In genomic region chr14:90538716-90539495, GRCh38 we compare ENCODE assay signal across 21 cellular contexts.
A peak's percentile ranks its signal among the peaks of the same experiment; 100 is the strongest.
DNase-seq lines count a peak whose midpoint lies in the region; ATAC-seq and TF ChIP-seq lines count a peak whose summit lies in the region.
"Had no signal": no experiment of that assay in that cellular context is flagged by ENCODE, and none has a peak within 500 bp of the region (broad histone marks: within the 10 kb centered on the region; RNA-seq: fewer than 3 reads in every experiment).

No MANE protein-coding gene starts in this region.

- H3K4me1 Mint-ChIP-seq in endothelial cell (ENCODE audit: unreplicated experiment): peaks cover 23% of the 10 kb centered on the region
- H3K4me1 Mint-ChIP-seq in stimulated activated effector memory CD8-positive, alpha-beta T cell treated with anti-CD3 and anti-CD28 coated beads, Interleukin-12 subunit alpha, Interleukin-12 subunit beta, amount 100 ng/mL, for 72 hours: peaks cover 19% of the 10 kb centered on the region

- DNase-seq in endothelial cell (ENCODE audit: low spot score) (no peak), omental fat pad (ENCODE audit: low spot score) (no peak), MV-4-11 (lab: John Stamatoyannopoulos, UW) (no peak), GM13977 (ENCODE audit: low spot score) (no peak)
- DNase-seq in stimulated activated effector memory CD8-positive, alpha-beta T cell treated with anti-CD3 and anti-CD28 coated beads, Interleukin-12 subunit alpha, Interleukin-12 subunit beta, amount 100 ng/mL, for 72 hours (ENCODE audit: low spot score in 2 of 2): no peak
- DNase-seq: Calu3; GOT3; HCEC 1CT; Karpas-422; NCI-H1092 treated with DMSO at 0.1 percent for 48 hours; NCI-H1436; NCI-H187; NCI-H446; NCI-H524 treated with DMSO at 0.1 percent for 48 hours; NCI-H82; NK-92 treated with Interleukin-12 subunit alpha and Interleukin-12 subunit beta, amount 100 ng/mL, for 24 hours; PC-3; SHP77; T-cell had no signal

- CTCF ChIA-PET in HEK293 (lab: Yijun Ruan, JAX): no interaction called here

- H3K36me3 ChIP-seq in BLaER1: peaks cover 25% of the 10 kb centered on the region
- H3K36me3 ChIP-seq in HEK293 (ENCODE audit: control insufficient read depth in 2 of 2, insufficient read depth in 1 of 2, low read length in 2 of 2): peaks cover 0 to 11% of the 10 kb centered on the region in 2 experiments; a peak in 1 of 3 replicates

- no peak for TF ChIP-seq CTCF in HEK293 (tag by site-specific recombination; IDR thresholded peaks at IDR 0.05)
- TF ChIP-seq CTCF in endothelial cell (IDR thresholded peaks at IDR 0.05; ENCODE audit: unreplicated experiment): no peak
- no peak for TF ChIP-seq CTCF in omental fat pad (IDR thresholded peaks at IDR 0.05)
- TF ChIP-seq CTCF in GM13977 (IDR thresholded peaks at IDR 0.05; ENCODE audit: extremely low read depth, insufficient read depth, missing control alignments): no peak

- H3K9me3 ChIP-seq in BLaER1 (no peaks in the 10 kb centered on the region), HEK293 (ENCODE audit: control insufficient read depth, insufficient read depth, low read depth, low read length) (no peaks in the 10 kb centered on the region)

- POLR2A ChIA-PET in HEK293 (lab: Yijun Ruan, JAX): no interaction called here

- no peak overlapping the region for H3K27ac Mint-ChIP-seq in endothelial cell (ENCODE audit: unreplicated experiment)
- no peak overlapping the region for H3K27ac Mint-ChIP-seq in stimulated activated effector memory CD8-positive, alpha-beta T cell treated with anti-CD3 and anti-CD28 coated beads, Interleukin-12 subunit alpha, Interleukin-12 subunit beta, amount 100 ng/mL, for 72 hours
- H3K27ac Mint-ChIP-seq: T-cell had no signal

- H3K27me3 ChIP-seq in BLaER1: no peaks in the 10 kb centered on the region

- H3K27me3 Mint-ChIP-seq in endothelial cell (ENCODE audit: unreplicated experiment): peaks cover 18% of the 10 kb centered on the region
- H3K27me3 Mint-ChIP-seq: T-cell had no signal

- no peak overlapping the region for H3K4me2 ChIP-seq in BLaER1

- ATAC-seq in stimulated activated effector memory CD8-positive, alpha-beta T cell treated with anti-CD3 and anti-CD28 coated beads, Interleukin-12 subunit alpha, Interleukin-12 subunit beta, amount 100 ng/mL, for 72 hours: peak; percentile 12
- no peak for ATAC-seq in omental fat pad (ENCODE audit: low FRiP score)
- ATAC-seq: PC-3, T-cell had no signal

- peaks cover 74% of the 10 kb centered on the region for H3K4me1 ChIP-seq in BLaER1
- no peaks in the 10 kb centered on the region for H3K4me1 ChIP-seq in HEK293 (ENCODE audit: control insufficient read depth, insufficient read depth, low read length)

- no peaks in the 10 kb centered on the region for H3K9me3 Mint-ChIP-seq in endothelial cell (ENCODE audit: unreplicated experiment)
- H3K9me3 Mint-ChIP-seq in stimulated activated effector memory CD8-positive, alpha-beta T cell treated with anti-CD3 and anti-CD28 coated beads, Interleukin-12 subunit alpha, Interleukin-12 subunit beta, amount 100 ng/mL, for 72 hours: no peaks in the 10 kb centered on the region
- H3K9me3 Mint-ChIP-seq: T-cell had no signal

- peaks cover 42% of the 10 kb centered on the region for H3K36me3 Mint-ChIP-seq in endothelial cell (ENCODE audit: low read depth, unreplicated experiment)
- no peaks in the 10 kb centered on the region for H3K36me3 Mint-ChIP-seq in stimulated activated effector memory CD8-positive, alpha-beta T cell treated with anti-CD3 and anti-CD28 coated beads, Interleukin-12 subunit alpha, Interleukin-12 subunit beta, amount 100 ng/mL, for 72 hours
- H3K36me3 Mint-ChIP-seq: T-cell had no signal

- in situ Hi-C loops in GM13977 (cut with MboI; ENCODE audit: low pct_unique_long_range_greater_than_20kb, low sequenced_read_pairs, unreplicated experiment): no loop called here

- H3K4me3 Mint-ChIP-seq in endothelial cell (ENCODE audit: unreplicated experiment): peak overlapping the region; percentile 7
- no peak overlapping the region for H3K4me3 Mint-ChIP-seq in stimulated activated effector memory CD8-positive, alpha-beta T cell treated with anti-CD3 and anti-CD28 coated beads, Interleukin-12 subunit alpha, Interleukin-12 subunit beta, amount 100 ng/mL, for 72 hours
- H3K4me3 Mint-ChIP-seq: T-cell had no signal

- H3K9ac ChIP-seq in BLaER1: no peak overlapping the region

- H3K27ac ChIP-seq in BLaER1: peak overlapping the region; percentile 7; the same call in 1 of the 2 replicates
- no peak overlapping the region for H3K27ac ChIP-seq in HEK293 (ENCODE audit: extremely low read depth, low read depth, low read length)

- no peak overlapping the region for H3K4me3 ChIP-seq in BLaER1
- H3K4me3 ChIP-seq in HEK293 (ENCODE audit: low read depth, low read length): no peak overlapping the region

- H4K20me1 ChIP-seq in BLaER1: no peaks in the 10 kb centered on the region

TF ChIP-seq in HEK293, 187 proteins besides CTCF, POLR2A, EP300 and RAD21:
- TF ChIP-seq ZNF211 (tag by site-specific recombination; IDR thresholded peaks at IDR 0.05; ENCODE audit: low read depth) (no peak), ZFHX2 (tag by site-specific recombination; conservative IDR thresholded peaks at IDR 0.05) (peak; percentile 52), EGR2 (tag by site-specific recombination; IDR thresholded peaks at IDR 0.05; ENCODE audit: low read depth) (peak; percentile 73)
